In genomic region chr13:28659611-28659970, GRCh38 we compare ENCODE assay signal across 8 cellular contexts. TPM values are rescaled to one million over a fixed set of nuclear protein-coding genes. Genes with fewer than 3 reads are reported as not detected.
DNase-seq lines count a peak whose midpoint lies in the region; ATAC-seq and TF ChIP-seq lines count a peak whose summit lies in the region.

No MANE protein-coding gene starts in this region.

- peak overlapping the region; percentile 97 for H3K4me3 ChIP-seq in Jurkat, Clone E6-1 (ENCODE audit: low read length)
- H3K4me3 ChIP-seq in ascending aorta: peak overlapping the region; percentile 91 to 98
- H3K4me3 ChIP-seq in thyroid gland (replicated peaks in 1 of 3): peak overlapping the region; percentile 40 to 86 (median 57)

- H3K27ac ChIP-seq in ascending aorta (peak overlapping the region; percentile 92 to 97), layer of hippocampus (ENCODE audit: low read depth, low read length) (peak overlapping the region; percentile 90), thyroid gland (peak overlapping the region; percentile 72 to 93 (median 82))

- DNase-seq in Caki2 (ENCODE audit: low read depth) (peak; percentile 19), ascending aorta (ENCODE audit: low spot score in 2 of 2) (no peak), thyroid gland (no peak), NCI-H1436 treated with DMSO at 0.1 percent for 48 hours (lab: John Stamatoyannopoulos, UW) (no peak), NCI-H1436 (lab: John Stamatoyannopoulos, UW) (no peak)
- no peak for DNase-seq in Jurkat, Clone E6-1 (ENCODE audit: low read depth, low spot score)

- TF ChIP-seq POLR2A in thyroid gland (IDR thresholded peaks at IDR 0.05): no peak

- 19 to 25% methylated on average over 4 of the region's 4 CpGs for WGBS in thyroid gland, 2 donors

- peak; percentile 37 for ATAC-seq in GM21390 (IDR thresholded peaks at IDR 0.05; ENCODE audit: unreplicated experiment)

- intact Hi-C loops in ascending aorta (cut with DNase I) (loop anchor here (1.0 to 10.0 kb wide), 4 partner anchors 59 to 705 kb away; partner anchors contain the start of genes PAN3 and SLC46A3), thyroid gland (cut with DNase I) (no loop called here)

- H3K36me3 ChIP-seq in ascending aorta (peaks cover 11 to 35% of the 10 kb centered on the region in 2 donors), thyroid gland (peaks cover 4 to 25% of the 10 kb centered on the region in 2 donors)

- TF ChIP-seq CTCF in ascending aorta (IDR thresholded peaks at IDR 0.05): no peak
- TF ChIP-seq CTCF in thyroid gland (IDR thresholded peaks at IDR 0.05): no peak

- in situ Hi-C loops in Caki2 (cut with HindIII; ENCODE audit: low pct_unique_long_range_greater_than_20kb, low sequenced_read_pairs): no loop called here

- H3K9me3 ChIP-seq in ascending aorta: no peaks in the 10 kb centered on the region
- H3K9me3 ChIP-seq in thyroid gland: no peaks in the 10 kb centered on the region

- peaks cover 9 to 30% of the 10 kb centered on the region in 2 donors for H3K4me1 ChIP-seq in ascending aorta
- peaks cover 28 to 51% of the 10 kb centered on the region in 2 donors for H3K4me1 ChIP-seq in thyroid gland

- H3K27me3 ChIP-seq in ascending aorta: no peaks in the 10 kb centered on the region
- no peaks in the 10 kb centered on the region for H3K27me3 ChIP-seq in layer of hippocampus (ENCODE audit: control insufficient read depth, insufficient read depth, low read length)
- H3K27me3 ChIP-seq in thyroid gland: no peaks in the 10 kb centered on the region

RNA-seq across cellular contexts. Expression of gene POMP, which starts 0.7 kb away (rescaled TPM):
- total RNA-seq in Caki2 (2014; rRNA removed; shearing (Covaris generic); ENCODE audit: low replicate concordance): 44.7 and 73.6 TPM in 2 replicates
- polyA plus RNA-seq in Jurkat, Clone E6-1 (2012; ENCODE audit: insufficient read depth, insufficient read length): 205 TPM
- total RNA-seq in ascending aorta (25.0 TPM), thyroid gland (10 to 100 TPM; 23.3 to 70.0 (median 45.4) TPM)

RNA-seq across cellular contexts. Expression of gene SLC46A3, which starts 59.2 kb away (rescaled TPM):
- total RNA-seq in Caki2 (2014; rRNA removed; shearing (Covaris generic); ENCODE audit: low replicate concordance): 1.8 and 2.3 TPM in 2 replicates
- polyA plus RNA-seq in Jurkat, Clone E6-1 (2012; ENCODE audit: insufficient read depth, insufficient read length): 9.1 TPM
- total RNA-seq in ascending aorta (2.8 TPM), thyroid gland (10 to 100 TPM; 16.4 to 28.7 (median 26.8) TPM)
